In genomic region chr16:47925811-47926460, GRCh38 we compare ENCODE assay signal across 16 cellular contexts.
"Had no signal": no experiment of that assay in that cellular context is flagged by ENCODE, and none has a peak within 500 bp of the region (broad histone marks: within the 10 kb centered on the region; RNA-seq: fewer than 3 reads in every experiment).

No MANE protein-coding gene starts in this region.

- H3K36me3 Mint-ChIP-seq: brain had no signal

- H3K27me3 Mint-ChIP-seq: dendritic cell treated with granulocyte-macrophage colony-stimulating factor and Interleukin-4, amounts not matched to agents 40 ng/mL and 50 ng/mL, for 4 days had no signal

- H3K27me3 ChIP-seq: adrenal gland, ovary, suprapubic skin, upper lobe of left lung had no signal

- H3K36me3 ChIP-seq: adrenal gland, heart left ventricle, ovary, suprapubic skin, upper lobe of left lung had no signal

- H3K4me3 Mint-ChIP-seq: brain; dendritic cell treated with granulocyte-macrophage colony-stimulating factor and Interleukin-4, amounts not matched to agents 40 ng/mL and 50 ng/mL, for 4 days; endodermal cell; T-helper 1 cell treated with Interleukin-12 subunit alpha and Interleukin-12 subunit beta and Interleukin-4 antibody, amounts not matched to agents 30 μg/mL and 1 μg/mL, for 36 hours had no signal

- H3K27ac Mint-ChIP-seq: dendritic cell treated with granulocyte-macrophage colony-stimulating factor and Interleukin-4, amounts not matched to agents 40 ng/mL and 50 ng/mL, for 4 days; endodermal cell; T-helper 1 cell treated with Interleukin-12 subunit alpha and Interleukin-12 subunit beta and Interleukin-4 antibody, amounts not matched to agents 30 μg/mL and 1 μg/mL, for 36 hours had no signal

- H3K9me3 ChIP-seq: adrenal gland, heart left ventricle, ovary, suprapubic skin, upper lobe of left lung had no signal

- ATAC-seq: heart left ventricle; left ventricle myocardium superior; stimulated activated naive CD8-positive, alpha-beta T cell treated with anti-CD3 and anti-CD28 coated beads, Interleukin-15, Interleukin-2, amounts not matched to agents 100 U/mL and 50 U/mL, for 24 hours had no signal

- H3K4me1 ChIP-seq: adrenal gland, heart left ventricle, suprapubic skin had no signal

- H3K27ac ChIP-seq: adrenal gland, heart left ventricle, ovary, suprapubic skin, upper lobe of left lung had no signal

- H3K4me1 Mint-ChIP-seq: brain had no signal

- DNase-seq: activated CD4-positive, alpha-beta T cell treated with anti-CD3 and anti-CD28 coated beads, Interleukin-2, amount 50 U/mL, for 1 hour; activated naive CD4-positive, alpha-beta T cell treated with anti-CD3 and anti-CD28 coated beads, Interleukin-2, amount 50 U/mL, for 16 hours; adrenal gland; cerebellar nuclear complex; endodermal cell; heart left ventricle; islet precursor cell; left ventricle myocardium superior; ovary; stimulated activated CD4-positive, alpha-beta T cell treated with anti-CD3 and anti-CD28 coated beads, Interleukin-2, amount 100 ng/mL, for 48 hours; stimulated activated naive CD8-positive, alpha-beta T cell treated with anti-CD3 and anti-CD28 coated beads, Interleukin-15, Interleukin-2, amounts not matched to agents 100 U/mL and 50 U/mL, for 24 hours; upper lobe of left lung had no signal

- H3K9me3 Mint-ChIP-seq: dendritic cell treated with granulocyte-macrophage colony-stimulating factor and Interleukin-4, amounts not matched to agents 40 ng/mL and 50 ng/mL, for 4 days; endodermal cell; T-helper 1 cell treated with Interleukin-12 subunit alpha and Interleukin-12 subunit beta and Interleukin-4 antibody, amounts not matched to agents 30 μg/mL and 1 μg/mL, for 36 hours had no signal

- H3K4me3 ChIP-seq: adrenal gland, heart left ventricle, ovary, suprapubic skin, upper lobe of left lung had no signal
